ENCODE assay signal across 24 cellular contexts in genomic region chr2:235097196-235097895, GRCh38.
"Had no signal": no experiment of that assay in that cellular context is flagged by ENCODE, and none has a peak within 500 bp of the region (broad histone marks: within the 10 kb centered on the region; RNA-seq: fewer than 3 reads in every experiment).

No MANE protein-coding gene starts in this region.

- H3K4me1 Mint-ChIP-seq: activated naive CD8-positive, alpha-beta T cell treated with anti-CD3 and anti-CD28 coated beads, Interleukin-2, amount 50 U/mL, for 24 hours; naive thymus-derived CD8-positive, alpha-beta T cell; T-cell had no signal

- H3K27ac Mint-ChIP-seq: activated naive CD8-positive, alpha-beta T cell treated with anti-CD3 and anti-CD28 coated beads, Interleukin-2, amount 50 U/mL, for 24 hours; dendritic cell treated with granulocyte-macrophage colony-stimulating factor and Interleukin-4, amounts not matched to agents 40 ng/mL and 50 ng/mL, for 4 days; naive thymus-derived CD8-positive, alpha-beta T cell; T-cell had no signal

- H3K27me3 Mint-ChIP-seq: activated naive CD8-positive, alpha-beta T cell treated with anti-CD3 and anti-CD28 coated beads, Interleukin-2, amount 50 U/mL, for 24 hours; brain had no signal

- H3K27me3 ChIP-seq: neutrophil, pancreas, thyroid gland, upper lobe of right lung had no signal

- H3K4me3 Mint-ChIP-seq: activated naive CD8-positive, alpha-beta T cell treated with anti-CD3 and anti-CD28 coated beads, Interleukin-2, amount 50 U/mL, for 24 hours; brain; dendritic cell treated with granulocyte-macrophage colony-stimulating factor and Interleukin-4, amounts not matched to agents 40 ng/mL and 50 ng/mL, for 4 days; naive thymus-derived CD8-positive, alpha-beta T cell; T-cell had no signal

- H3K9me3 ChIP-seq: lower lobe of right lung, neutrophil, pancreas, thyroid gland, upper lobe of right lung had no signal

- DNase-seq: activated effector memory CD4-positive, alpha-beta T cell treated with anti-CD3 and anti-CD28 coated beads, Interleukin-2, amount 50 U/mL, for 16 hours; activated naive CD4-positive, alpha-beta T cell treated with anti-CD3 and anti-CD28 coated beads, Interleukin-2, amount 50 U/mL, for 16 hours; activated naive CD8-positive, alpha-beta T cell treated with anti-CD3 and anti-CD28 coated beads, Interleukin-2, amount 50 U/mL, for 24 hours; activated T-cell treated with anti-CD3 and anti-CD28 coated beads for 4 hours; anterior cingulate cortex; caudate nucleus; effector CD8-positive, alpha-beta T cell; erythroblast; foreskin keratinocyte; kidney; lower lobe of right lung; naive thymus-derived CD8-positive, alpha-beta T cell; pancreas; stimulated activated CD4-positive, alpha-beta T cell treated with anti-CD3 and anti-CD28 coated beads, Interleukin-4, amount 100 ng/mL, for 4 hours; stimulated activated naive CD8-positive, alpha-beta T cell treated with anti-CD3 and anti-CD28 coated beads, Interleukin-15, Interleukin-2, amounts not matched to agents 100 U/mL and 50 U/mL, for 24 hours; T-cell; thyroid gland; upper lobe of right lung had no signal

- ATAC-seq: activated naive CD8-positive, alpha-beta T cell treated with anti-CD3 and anti-CD28 coated beads, Interleukin-2, amount 50 U/mL, for 24 hours; foreskin keratinocyte; left lobe of liver; lower lobe of right lung; naive thymus-derived CD8-positive, alpha-beta T cell; right cardiac atrium; stimulated activated naive CD8-positive, alpha-beta T cell treated with anti-CD3 and anti-CD28 coated beads, Interleukin-15, Interleukin-2, amounts not matched to agents 100 U/mL and 50 U/mL, for 24 hours; T-cell; upper lobe of right lung had no signal

- H3K27ac ChIP-seq: foreskin keratinocyte, lower lobe of right lung, neutrophil, thyroid gland, upper lobe of right lung had no signal

- H3K4me1 ChIP-seq: foreskin keratinocyte, lower lobe of right lung, thyroid gland had no signal

- H3K9me3 Mint-ChIP-seq: activated naive CD8-positive, alpha-beta T cell treated with anti-CD3 and anti-CD28 coated beads, Interleukin-2, amount 50 U/mL, for 24 hours; dendritic cell treated with granulocyte-macrophage colony-stimulating factor and Interleukin-4, amounts not matched to agents 40 ng/mL and 50 ng/mL, for 4 days; naive thymus-derived CD8-positive, alpha-beta T cell; T-cell had no signal

- FAIRE-seq: kidney, pancreas, TTC549 had no signal

- H3K36me3 Mint-ChIP-seq: brain; naive thymus-derived CD8-positive, alpha-beta T cell; T-cell had no signal

- H3K36me3 ChIP-seq: lower lobe of right lung, neutrophil, pancreas, thyroid gland, upper lobe of right lung had no signal

- H3K4me3 ChIP-seq: lower lobe of right lung, pancreas, thyroid gland, upper lobe of right lung had no signal
